Comparison of ENCODE assay signal across 13 cellular contexts in genomic region chr10:132412316-132413192, GRCh38. TPM values are rescaled to one million over a fixed set of nuclear protein-coding genes. Genes with fewer than 3 reads are reported as not detected.
DNase-seq lines count a peak whose midpoint lies in the region; ATAC-seq and TF ChIP-seq lines count a peak whose summit lies in the region.
"Had no signal": no experiment of that assay in that cellular context is flagged by ENCODE, and none has a peak within 500 bp of the region (broad histone marks: within the 10 kb centered on the region; RNA-seq: fewer than 3 reads in every experiment).

No MANE protein-coding gene starts in this region.

- H3K27me3 Mint-ChIP-seq in natural killer cell (ENCODE audit: low read depth in 2 of 2) = no peaks in the 10 kb centered on the region
- H3K27me3 Mint-ChIP-seq in natural killer cell treated with Interleukin-12 subunit alpha and Interleukin-12 subunit beta and Interleukin-15 and Interleukin-18, amount 100 ng/mL, for 72 hours = no peaks in the 10 kb centered on the region
- H3K27me3 Mint-ChIP-seq: stimulated activated naive B cell treated with anti-CD40 and anti-IgM and Interleukin-4, amounts not matched to agents 10 μg/mL and 1 μg/mL and 100 μg/mL, for 72 hours had no signal

- H3K4me1 ChIP-seq in parathyroid adenoma = peaks cover 42% of the 10 kb centered on the region
- peaks cover 14% of the 10 kb centered on the region for H3K4me1 ChIP-seq in mammary epithelial cell (ENCODE audit: insufficient read depth, low read length)

- no peaks in the 10 kb centered on the region for H3K9me3 Mint-ChIP-seq in natural killer cell
- H3K9me3 Mint-ChIP-seq in natural killer cell treated with Interleukin-12 subunit alpha and Interleukin-12 subunit beta and Interleukin-15 and Interleukin-18, amount 100 ng/mL, for 72 hours = no peaks in the 10 kb centered on the region
- H3K9me3 Mint-ChIP-seq: stimulated activated naive B cell treated with anti-CD40 and anti-IgM and Interleukin-4, amounts not matched to agents 10 μg/mL and 1 μg/mL and 100 μg/mL, for 72 hours had no signal

- peak overlapping the region; percentile 75 for H3K27ac ChIP-seq in parathyroid adenoma
- no peak overlapping the region for H3K27ac ChIP-seq in mammary epithelial cell (ENCODE audit: insufficient read depth, low read depth, low read length)

- H3K79me2 ChIP-seq in parathyroid adenoma (peaks cover 50% of the 10 kb centered on the region), mammary epithelial cell (ENCODE audit: insufficient read depth, low read length) (peaks cover 27% of the 10 kb centered on the region)

- BruUV-seq in mammary epithelial cell (replicated peaks; lab: Mats Ljungman, UMichigan) = no TSS peak

- no peaks in the 10 kb centered on the region for H3K36me3 Mint-ChIP-seq in natural killer cell
- H3K36me3 Mint-ChIP-seq in natural killer cell treated with Interleukin-12 subunit alpha and Interleukin-12 subunit beta and Interleukin-15 and Interleukin-18, amount 100 ng/mL, for 72 hours = peaks cover 8% of the 10 kb centered on the region

- 95% methylated on average over 16 of the region's 29 CpGs for WGBS in mammary epithelial cell (ENCODE audit: low coverage, missing lambda C conversion rate)

- no peak overlapping the region for H3K4me3 Mint-ChIP-seq in natural killer cell
- no peak overlapping the region for H3K4me3 Mint-ChIP-seq in natural killer cell treated with Interleukin-12 subunit alpha and Interleukin-12 subunit beta and Interleukin-15 and Interleukin-18, amount 100 ng/mL, for 72 hours

- H3K9ac ChIP-seq in parathyroid adenoma (no peak overlapping the region), mammary epithelial cell (ENCODE audit: insufficient read depth, low read length) (no peak overlapping the region)

- H4K20me1 ChIP-seq in mammary epithelial cell (ENCODE audit: insufficient read depth, low read length) = no peaks in the 10 kb centered on the region

- peaks cover 27 to 53% of the 10 kb centered on the region in 2 donors for H3K4me1 Mint-ChIP-seq in natural killer cell
- peaks cover 20 to 30% of the 10 kb centered on the region in 2 donors for H3K4me1 Mint-ChIP-seq in natural killer cell treated with Interleukin-12 subunit alpha and Interleukin-12 subunit beta and Interleukin-15 and Interleukin-18, amount 100 ng/mL, for 72 hours (ENCODE audit: low read depth in 2 of 2)

- H3K27ac Mint-ChIP-seq in natural killer cell = peak overlapping the region; percentile 35 to 48
- H3K27ac Mint-ChIP-seq in natural killer cell treated with Interleukin-12 subunit alpha and Interleukin-12 subunit beta and Interleukin-15 and Interleukin-18, amount 100 ng/mL, for 72 hours = no peak overlapping the region

- H3K27me3 ChIP-seq in parathyroid adenoma (ENCODE audit: control insufficient read depth, insufficient read depth, low read length) (no peaks in the 10 kb centered on the region), mammary epithelial cell (ENCODE audit: insufficient read depth, low read length) (no peaks in the 10 kb centered on the region)

- H3K4me3 ChIP-seq in parathyroid adenoma (ENCODE audit: low read depth, low read length) (peak overlapping the region; percentile 32), mammary epithelial cell (replicated peaks in 1 of 3; ENCODE audit: insufficient read depth in 1 of 3, low read depth in 2 of 3, low read length in 3 of 3) (no peak overlapping the region)

- CTCF ChIA-PET in mammary epithelial cell (lab: Charles Lee; ENCODE audit: low non-redundant PET) = no interaction called here

- H2AFZ ChIP-seq in parathyroid adenoma (no peak overlapping the region), mammary epithelial cell (ENCODE audit: low read depth, low read length) (no peak overlapping the region)

- H3K36me3 ChIP-seq in parathyroid adenoma (ENCODE audit: control insufficient read depth, insufficient read depth, low read length) = no peaks in the 10 kb centered on the region
- no peaks in the 10 kb centered on the region for H3K36me3 ChIP-seq in mammary epithelial cell (ENCODE audit: insufficient read depth, low read length)

- ATAC-seq in natural killer cell (no peak), GM19351 (IDR thresholded peaks at IDR 0.05; ENCODE audit: unreplicated experiment) (no peak), GM21576 (IDR thresholded peaks at IDR 0.05; ENCODE audit: unreplicated experiment) (no peak)
- no peak for ATAC-seq in natural killer cell treated with Interleukin-12 subunit alpha and Interleukin-12 subunit beta and Interleukin-15 and Interleukin-18, amount 100 ng/mL, for 72 hours
- ATAC-seq: HCT116; stimulated activated naive B cell treated with anti-CD40 and anti-IgM and Interleukin-4, amounts not matched to agents 10 μg/mL and 1 μg/mL and 100 μg/mL, for 72 hours had no signal

- intact Hi-C loops in natural killer cell (cut with micrococcal nuclease) (no loop called here), mammary epithelial cell (cut with micrococcal nuclease) (no loop called here)

- no peaks in the 10 kb centered on the region for H3K9me3 ChIP-seq in parathyroid adenoma (ENCODE audit: control insufficient read depth, low read length)
- H3K9me3 ChIP-seq in mammary epithelial cell (replicated peaks; ENCODE audit: insufficient read depth, low read length) = no peaks in the 10 kb centered on the region

- in situ Hi-C loops in mammary epithelial cell (cut with MboI; ENCODE audit: low sequenced_read_pairs in 2 of 2) = no loop called here

- H3K4me2 ChIP-seq in parathyroid adenoma (ENCODE audit: low read length) = peak overlapping the region; percentile 60
- H3K4me2 ChIP-seq in mammary epithelial cell (ENCODE audit: insufficient read depth, low read depth, low read length) = no peak overlapping the region

- DNase-seq in natural killer cell = no peak
- DNase-seq in natural killer cell treated with Interleukin-12 subunit alpha and Interleukin-12 subunit beta and Interleukin-15 and Interleukin-18, amount 100 ng/mL, for 72 hours (ENCODE audit: low spot score) = no peak
- peak; percentile 38 for DNase-seq in foreskin melanocyte
- no peak for DNase-seq in LoVo (ENCODE audit: low spot score)
- DNase-seq in mammary epithelial cell = no peak
- DNase-seq: activated CD4-positive, alpha-beta T cell treated with anti-CD3 and anti-CD28 coated beads, Interleukin-2, amount 50 U/mL, for 4 hours; Kasumi-1; NCI-H524; stimulated activated naive B cell treated with anti-CD40 and anti-IgM and Interleukin-4, amounts not matched to agents 10 μg/mL and 1 μg/mL and 100 μg/mL, for 72 hours had no signal

- dilution Hi-C loops in mammary epithelial cell (cut with HindIII; ENCODE audit: low sequenced_read_pairs) = no loop called here

- TF ChIP-seq CTCF in natural killer cell (IDR thresholded peaks at IDR 0.05) (no peak), parathyroid adenoma (IDR thresholded peaks at IDR 0.05) (no peak), mammary epithelial cell (conservative IDR thresholded peaks at IDR 0.05 in 1 of 2, IDR thresholded peaks at IDR 0.05 in 1 of 2; ENCODE audit: extremely low read depth in 1 of 2, insufficient read depth in 1 of 2, low read depth in 1 of 2, low read length in 2 of 2) (no peak)

RNA-seq across cellular contexts. Expression of gene PWWP2B, which starts 15.6 kb away (rescaled TPM):
- total RNA-seq in natural killer cell (10 to 100 TPM; 23.7 to 29.5 (median 24.4) TPM), mammary epithelial cell (10 to 100 TPM; 10.7 to 12.3 TPM)
- total RNA-seq in natural killer cell treated with Interleukin-12 subunit alpha and Interleukin-12 subunit beta and Interleukin-15 and Interleukin-18, amount 100 ng/mL, for 72 hours = 10 to 100 TPM; 15.2 to 17.9 TPM
- polyA plus RNA-seq in mammary epithelial cell = 4.3 TPM
- 2.8 TPM for polyA minus RNA-seq in mammary epithelial cell

Comparison
In these comparisons a context has a peak if more than half of its experiments do, and no peak if none do; other contexts are left out.
1. H3K27ac Mint-ChIP-seq: peak in natural killer cell (2 of 2); none in natural killer cell treated with Interleukin-12 subunit alpha and Interleukin-12 subunit beta and Interleukin-15 and Interleukin-18, amount 100 ng/mL, for 72 hours (0 of 2).